10 cellular contexts compared by ENCODE assay signal in genomic region chr13:73984949-73985691, GRCh38.
DNase-seq lines count a peak whose midpoint lies in the region; ATAC-seq and TF ChIP-seq lines count a peak whose summit lies in the region.
"Had no signal": no experiment of that assay in that cellular context is flagged by ENCODE, and none has a peak within 500 bp of the region (broad histone marks: within the 10 kb centered on the region; RNA-seq: fewer than 3 reads in every experiment).

No MANE protein-coding gene starts in this region.

- peak; percentile 46 to 63 for DNase-seq in NCI-H1930 (lab: John Stamatoyannopoulos, UW)
- DNase-seq in activated CD4-positive, alpha-beta memory T cell treated with anti-CD3 and anti-CD28 coated beads for 36 hours, result peak; percentile 89
- peak; percentile 5 to 17 (median 15) for DNase-seq in effector memory CD8-positive, alpha-beta T cell
- peak; percentile 58 to 72 (median 66) for DNase-seq in stimulated activated CD4-positive, alpha-beta T cell treated with anti-CD3 and anti-CD28 coated beads, TNF-alpha, amount 100 ng/mL, for 24 hours (ENCODE audit: low read depth in 3 of 3)
- DNase-seq in CD14-positive monocyte (ENCODE audit: low spot score), result no peak
- no peak for DNase-seq in A673 (ENCODE audit: low spot score)
- DNase-seq: nucleus accumbens had no signal

- TF ChIP-seq CTCF in CD14-positive monocyte (IDR thresholded peaks at IDR 0.05) (no peak), A673 (conservative IDR thresholded peaks at IDR 0.05; ENCODE audit: low read depth, low read length) (no peak)

- no peaks in the 10 kb centered on the region for H3K36me3 Mint-ChIP-seq in activated CD4-positive, alpha-beta memory T cell treated with anti-CD3 and anti-CD28 coated beads for 36 hours
- peaks cover 25% of the 10 kb centered on the region for H3K36me3 Mint-ChIP-seq in effector memory CD8-positive, alpha-beta T cell (ENCODE audit: insufficient read depth)
- H3K36me3 Mint-ChIP-seq in CD14-positive monocyte, result no peaks in the 10 kb centered on the region

- intact Hi-C loops in activated CD4-positive, alpha-beta memory T cell treated with anti-CD3 and anti-CD28 coated beads for 36 hours (cut with micrococcal nuclease), result loop anchor here (1.0 to 5.0 kb wide), 8 partner anchors 42 to 302 kb away; no protein-coding TSS in a partner anchor
- intact Hi-C loops in CD14-positive monocyte (cut with micrococcal nuclease), result no loop called here
- intact Hi-C loops in A673 (cut with micrococcal nuclease; ENCODE audit: unreplicated experiment), result no loop called here

- H3K4me1 Mint-ChIP-seq in activated CD4-positive, alpha-beta memory T cell treated with anti-CD3 and anti-CD28 coated beads for 36 hours (ENCODE audit: low read depth), result peaks cover 46% of the 10 kb centered on the region
- peaks cover 43 to 61% of the 10 kb centered on the region in 2 donors for H3K4me1 Mint-ChIP-seq in effector memory CD8-positive, alpha-beta T cell (ENCODE audit: low read depth in 2 of 2)
- no peaks in the 10 kb centered on the region for H3K4me1 Mint-ChIP-seq in CD14-positive monocyte

- H3K9me3 Mint-ChIP-seq in activated CD4-positive, alpha-beta memory T cell treated with anti-CD3 and anti-CD28 coated beads for 36 hours, result no peaks in the 10 kb centered on the region
- H3K9me3 Mint-ChIP-seq in effector memory CD8-positive, alpha-beta T cell, result no peaks in the 10 kb centered on the region
- H3K9me3 Mint-ChIP-seq in CD14-positive monocyte, result peaks cover 6 to 12% (median 8%) of the 10 kb centered on the region in 7 donors

- peak overlapping the region; percentile 90 for H3K27ac Mint-ChIP-seq in activated CD4-positive, alpha-beta memory T cell treated with anti-CD3 and anti-CD28 coated beads for 36 hours
- peak overlapping the region; percentile 67 to 88 for H3K27ac Mint-ChIP-seq in effector memory CD8-positive, alpha-beta T cell
- H3K27ac Mint-ChIP-seq in CD14-positive monocyte, result no peak overlapping the region

- H3K4me1 ChIP-seq in A673 (ENCODE audit: insufficient read depth, low read length, poor library complexity, severe bottlenecking), result peaks cover 10% of the 10 kb centered on the region

- H3K27ac ChIP-seq in A673 (ENCODE audit: low read depth, low read length, poor library complexity, severe bottlenecking), result no peak overlapping the region

- BruUV-seq in A673 (replicated peaks; lab: Mats Ljungman, UMichigan), result no TSS peak

- H3K36me3 ChIP-seq in A673 (ENCODE audit: insufficient read depth, low read length, poor library complexity, severe bottlenecking), result no peaks in the 10 kb centered on the region

- peak; percentile 73 for ATAC-seq in effector memory CD8-positive, alpha-beta T cell (replicated peaks)
- ATAC-seq in HG03354 (IDR thresholded peaks at IDR 0.05; ENCODE audit: poor library complexity, severe bottlenecking, unreplicated experiment) (no peak), esophagus mucosa (no peak)
- ATAC-seq: K562 had no signal

- no peaks in the 10 kb centered on the region for H3K27me3 ChIP-seq in A673 (replicated peaks; ENCODE audit: insufficient read depth, low read depth, low read length, poor library complexity)

- peak overlapping the region; percentile 63 for H3K4me3 Mint-ChIP-seq in activated CD4-positive, alpha-beta memory T cell treated with anti-CD3 and anti-CD28 coated beads for 36 hours
- peak overlapping the region; percentile 22 to 64 for H3K4me3 Mint-ChIP-seq in effector memory CD8-positive, alpha-beta T cell
- H3K4me3 Mint-ChIP-seq in CD14-positive monocyte, result no peak overlapping the region

- POLR2A ChIA-PET in activated CD4-positive, alpha-beta memory T cell treated with anti-CD3 and anti-CD28 coated beads for 36 hours (lab: Charles Lee), result interaction anchor here (0.6 to 2.2 kb wide), 6 partner anchors 8 to 302 kb away, joined by 3 to 14 read pairs (median 3); partner anchors contain the start of gene KLF12
- POLR2A ChIA-PET in A673 (lab: Charles Lee; ENCODE audit: low non-redundant PET), result no interaction called here

- CTCF ChIA-PET in activated CD4-positive, alpha-beta memory T cell treated with anti-CD3 and anti-CD28 coated beads for 36 hours (lab: Charles Lee), result interaction anchor here (0.7 to 1.6 kb wide), 6 partner anchors 9 to 302 kb away, joined by 3 to 6 read pairs (median 3); no protein-coding TSS in a partner anchor
- CTCF ChIA-PET in A673 (lab: Charles Lee), result no interaction called here

- no peak overlapping the region for H3K4me3 ChIP-seq in A673 (ENCODE audit: low read depth, low read length, poor library complexity, severe bottlenecking)
- H3K4me3 ChIP-seq: K562 had no signal

- no peaks in the 10 kb centered on the region for H3K27me3 Mint-ChIP-seq in activated CD4-positive, alpha-beta memory T cell treated with anti-CD3 and anti-CD28 coated beads for 36 hours
- no peaks in the 10 kb centered on the region for H3K27me3 Mint-ChIP-seq in effector memory CD8-positive, alpha-beta T cell
- H3K27me3 Mint-ChIP-seq in CD14-positive monocyte (ENCODE audit: low read depth in 3 of 3), result peaks cover 0 to 3% (median 0%) of the 10 kb centered on the region in 3 donors

- H3K9me3 ChIP-seq in A673 (ENCODE audit: low read depth, low read length, poor library complexity, severe bottlenecking), result no peaks in the 10 kb centered on the region

Comparison
In these comparisons a context has a peak if more than half of its experiments do, and no peak if none do; other contexts are left out.
1. DNase-seq: peak in NCI-H1930 (2 of 2), activated CD4-positive, alpha-beta memory T cell treated with anti-CD3 and anti-CD28 coated beads for 36 hours (single experiment), effector memory CD8-positive, alpha-beta T cell (3 of 3) and stimulated activated CD4-positive, alpha-beta T cell treated with anti-CD3 and anti-CD28 coated beads, TNF-alpha, amount 100 ng/mL, for 24 hours (3 of 3); none in CD14-positive monocyte (single experiment) and A673 (single experiment).
2. H3K27ac Mint-ChIP-seq: peak in activated CD4-positive, alpha-beta memory T cell treated with anti-CD3 and anti-CD28 coated beads for 36 hours (single experiment) and effector memory CD8-positive, alpha-beta T cell (2 of 2); none in CD14-positive monocyte (0 of 7).
3. H3K4me3 Mint-ChIP-seq: peak in activated CD4-positive, alpha-beta memory T cell treated with anti-CD3 and anti-CD28 coated beads for 36 hours (single experiment) and effector memory CD8-positive, alpha-beta T cell (2 of 2); none in CD14-positive monocyte (0 of 2).